ENCODE assay signal across 1 cellular context in genomic region chr20:62345681-62346370, GRCh38.
TF ChIP-seq lines count a peak whose summit lies in the region.

No MANE protein-coding gene starts in this region.

TF ChIP-seq in K562, 482 proteins besides CTCF, POLR2A, EP300 and RAD21:
- TF ChIP-seq POLR2G (IDR thresholded peaks at IDR 0.05; ENCODE audit: low read depth, low read length) = peak; percentile 52
- no peak for TF ChIP-seq TCF3 (CRISPR knock-in tag; IDR thresholded peaks at IDR 0.05)
- TF ChIP-seq XRCC5 (IDR thresholded peaks at IDR 0.05; ENCODE audit: low read depth, low read length) = no peak
- TF ChIP-seq KLF1 (tag; IDR thresholded peaks at IDR 0.05) = no peak
- no peak for TF ChIP-seq ZNF75A (CRISPR knock-in tag; IDR thresholded peaks at IDR 0.05)
- no peak for TF ChIP-seq TAF15 (IDR thresholded peaks at IDR 0.05; ENCODE audit: low read depth, low read length)
- TF ChIP-seq KDM4B (IDR thresholded peaks at IDR 0.05; ENCODE audit: borderline replicate concordance in 2 of 2, low read depth in 1 of 2) = no peak
- TF ChIP-seq RBM22 (IDR thresholded peaks at IDR 0.05; ENCODE audit: low read depth, low read length, poor library complexity, severe bottlenecking) = peak; percentile 21
- TF ChIP-seq CHCHD3 (CRISPR knock-in tag; IDR thresholded peaks at IDR 0.05) = no peak
- TF ChIP-seq MTA3 (IDR thresholded peaks at IDR 0.05; ENCODE audit: borderline replicate concordance) = no peak
- TF ChIP-seq CREM (IDR thresholded peaks at IDR 0.05; ENCODE audit: low read depth) = no peak
- no peak for TF ChIP-seq DEAF1 (CRISPR knock-in tag; IDR thresholded peaks at IDR 0.05)
- TF ChIP-seq MYNN (IDR thresholded peaks at IDR 0.05) = no peak
- no peak for TF ChIP-seq MYNN (CRISPR knock-in tag; IDR thresholded peaks at IDR 0.05)
- no peak for TF ChIP-seq ZNF449 (CRISPR knock-in tag; IDR thresholded peaks at IDR 0.05)
- no peak for TF ChIP-seq GATA2 (CRISPR knock-in tag; IDR thresholded peaks at IDR 0.05)
